24 cellular contexts compared by ENCODE assay signal in genomic region chr7:153110606-153111005, GRCh38.
"Had no signal": no experiment of that assay in that cellular context is flagged by ENCODE, and none has a peak within 500 bp of the region (broad histone marks: within the 10 kb centered on the region; RNA-seq: fewer than 3 reads in every experiment).

No MANE protein-coding gene starts in this region.

- H3K36me3 ChIP-seq: ovary, right lobe of liver, sigmoid colon, stomach, thoracic aorta, thyroid gland, tibial nerve, upper lobe of left lung, vagina had no signal

- H3K4me1 ChIP-seq: parathyroid adenoma, psoas muscle, right lobe of liver, sigmoid colon, stomach, thyroid gland, tibial nerve, upper lobe of left lung, vagina had no signal

- H2AFZ ChIP-seq: parathyroid adenoma had no signal

- H3K27me3 ChIP-seq: ovary, right lobe of liver, sigmoid colon, stomach, thyroid gland, tibial nerve, upper lobe of left lung, vagina had no signal

- ATAC-seq: naive thymus-derived CD4-positive, alpha-beta T cell; natural killer cell; psoas muscle; right cardiac atrium; right lobe of liver; stimulated activated effector memory CD8-positive, alpha-beta T cell treated with anti-CD3 and anti-CD28 coated beads, Interleukin-12 subunit alpha, Interleukin-12 subunit beta, amount 100 ng/mL, for 72 hours; stimulated activated naive B cell treated with anti-CD40 and anti-IgM and Interleukin-4, amounts not matched to agents 10 μg/mL and 1 μg/mL and 100 μg/mL, for 72 hours had no signal

- H3K4me3 ChIP-seq: ovary, psoas muscle, right lobe of liver, sigmoid colon, stomach, thoracic aorta, thyroid gland, tibial nerve, upper lobe of left lung, vagina had no signal

- H3K9me3 ChIP-seq: ovary, right lobe of liver, thoracic aorta, thyroid gland, upper lobe of left lung, vagina had no signal

- H3K27ac ChIP-seq: ovary, parathyroid adenoma, psoas muscle, right lobe of liver, sigmoid colon, stomach, thoracic aorta, thyroid gland, tibial nerve, upper lobe of left lung, vagina had no signal

- DNase-seq: naive thymus-derived CD4-positive, alpha-beta T cell; natural killer cell; occipital lobe; ovary; psoas muscle; right cardiac atrium; right lobe of liver; sigmoid colon; small intestine; stimulated activated CD4-positive, alpha-beta T cell treated with anti-CD3 and anti-CD28 coated beads, Interleukin-15, amount 100 ng/mL, for 24 hours; stimulated activated CD4-positive, alpha-beta T cell treated with anti-CD3 and anti-CD28 coated beads, Interleukin-2, amount 100 ng/mL, for 24 hours; stimulated activated CD4-positive, alpha-beta T cell treated with anti-CD3 and anti-CD28 coated beads, Interleukin-2, amount 100 ng/mL, for 48 hours; stimulated activated CD4-positive, alpha-beta T cell treated with anti-CD3 and anti-CD28 coated beads, Interleukin-4, amount 100 ng/mL, for 24 hours; stimulated activated naive B cell treated with anti-CD40 and anti-IgM and Interleukin-4, amounts not matched to agents 10 μg/mL and 1 μg/mL and 100 μg/mL, for 72 hours; stimulated activated naive CD4-positive, alpha-beta T cell treated with Interleukin-2 at 50 U/mL for 16 hours; stomach; thyroid gland; trophoblast cell; upper lobe of left lung had no signal

- H3K79me2 ChIP-seq: parathyroid adenoma had no signal

- H3K9ac ChIP-seq: parathyroid adenoma had no signal
